In genomic region chr6:26032387-26033131, GRCh38 we compare ENCODE assay signal across 8 cellular contexts. TPM values are rescaled to one million over a fixed set of nuclear protein-coding genes. Genes with fewer than 3 reads are reported as not detected.
A peak's percentile ranks its signal among the peaks of the same experiment; 100 is the strongest.
DNase-seq lines count a peak whose midpoint lies in the region; ATAC-seq and TF ChIP-seq lines count a peak whose summit lies in the region.

No MANE protein-coding gene starts in this region.

- DNase-seq in HCEC 1CT (peak; percentile 64), upper lobe of right lung (no peak), posterior vena cava (ENCODE audit: low spot score) (no peak)

- H3K4me2 ChIP-seq in BLaER1: peak overlapping the region; percentile 82

- peak overlapping the region; percentile 95 for H3K9ac ChIP-seq in BLaER1
- H3K9ac ChIP-seq in duodenal mucosa (ENCODE audit: low read depth in 1 of 2, low read length in 2 of 2): peak overlapping the region; percentile 73 to 76

- H3K27ac ChIP-seq in BLaER1 (peak overlapping the region; percentile 93), duodenal mucosa (ENCODE audit: low read depth, low read length) (peak overlapping the region; percentile 94), mesodermal cell (ENCODE audit: low read depth, low read length, severe bottlenecking) (peak overlapping the region; percentile 98), upper lobe of right lung (peak overlapping the region; percentile 83)

- peaks cover 64% of the 10 kb centered on the region for H3K4me1 ChIP-seq in BLaER1
- peaks cover 17 to 18% of the 10 kb centered on the region in 2 donors for H3K4me1 ChIP-seq in duodenal mucosa (ENCODE audit: control insufficient read depth in 1 of 2, insufficient read depth in 2 of 2, low read length in 2 of 2)
- H3K4me1 ChIP-seq in mesodermal cell (ENCODE audit: control insufficient read depth, insufficient read depth, low read length, poor library complexity, severe bottlenecking): peaks cover 24% of the 10 kb centered on the region
- peaks cover 17% of the 10 kb centered on the region for H3K4me1 ChIP-seq in upper lobe of right lung

- peaks cover 5% of the 10 kb centered on the region; the same call in 1 of the 2 replicates for H4K20me1 ChIP-seq in BLaER1

- no peaks in the 10 kb centered on the region for H3K27me3 ChIP-seq in BLaER1
- H3K27me3 ChIP-seq in duodenal mucosa (ENCODE audit: control insufficient read depth in 1 of 2, insufficient read depth in 2 of 2, low read length in 2 of 2): no peaks in the 10 kb centered on the region
- no peaks in the 10 kb centered on the region for H3K27me3 ChIP-seq in upper lobe of right lung

- H3K9me3 ChIP-seq in BLaER1 (no peaks in the 10 kb centered on the region), duodenal mucosa (ENCODE audit: control insufficient read depth in 1 of 2, low read length in 2 of 2) (no peaks in the 10 kb centered on the region), mesodermal cell (ENCODE audit: control insufficient read depth, low read length) (no peaks in the 10 kb centered on the region), upper lobe of right lung (no peaks in the 10 kb centered on the region)

- peak overlapping the region; percentile 74 for H3K4me3 ChIP-seq in BLaER1
- peak overlapping the region; percentile 75 to 86 for H3K4me3 ChIP-seq in duodenal mucosa (ENCODE audit: low read depth in 1 of 2, low read length in 2 of 2)
- peak overlapping the region; percentile 68 for H3K4me3 ChIP-seq in mesodermal cell (ENCODE audit: extremely low read depth, insufficient read depth, low read length, poor library complexity, severe bottlenecking)
- H3K4me3 ChIP-seq in upper lobe of right lung: peak overlapping the region; percentile 64

- no peaks in the 10 kb centered on the region for H3K36me3 ChIP-seq in BLaER1
- H3K36me3 ChIP-seq in duodenal mucosa (ENCODE audit: control insufficient read depth in 1 of 2, insufficient read depth in 2 of 2, low read length in 2 of 2): no peaks in the 10 kb centered on the region
- H3K36me3 ChIP-seq in mesodermal cell (ENCODE audit: control insufficient read depth, insufficient read depth, low read length): no peaks in the 10 kb centered on the region
- H3K36me3 ChIP-seq in upper lobe of right lung: no peaks in the 10 kb centered on the region

- ATAC-seq in SK-N-SH treated with all-trans-retinoic acid at 6 μM for 48 hours (peak; percentile 14), upper lobe of right lung (peak; percentile 4), HG02870 (IDR thresholded peaks at IDR 0.05; ENCODE audit: unreplicated experiment) (no peak)

- intact Hi-C loops in upper lobe of right lung (cut with DNase I) (no loop called here), posterior vena cava (cut with DNase I) (no loop called here)

- WGBS in mesodermal cell (ENCODE audit: insufficient coverage in 2 of 2), 2 experiments: 0 to 1% methylated on average over 7 to 13 of the region's 18 CpGs

- TF ChIP-seq CTCF in upper lobe of right lung (IDR thresholded peaks at IDR 0.05): no peak

TF ChIP-seq in SK-N-SH treated with all-trans-retinoic acid at 6 μM for 48 hours, 23 proteins besides CTCF, POLR2A, EP300 and RAD21:
- no peak for TF ChIP-seq TCF4 (CRISPR knock-in tag; IDR thresholded peaks at IDR 0.05; ENCODE audit: borderline replicate concordance)
- TF ChIP-seq ESRRG (CRISPR knock-in tag; IDR thresholded peaks at IDR 0.05): 0 out of 2 replicates have a peak, but pooled peaks have one; percentile 50
- TF ChIP-seq CSRNP3 (CRISPR knock-in tag; IDR thresholded peaks at IDR 0.05): peak; percentile 36; the same call in 1 of the 2 replicates
TF ChIP-seq in SK-N-SH treated with all-trans-retinoic acid at 6 μM for 48 hours: peak in this region for 2.

RNA-seq across cellular contexts. Expression of gene HFE, which starts 54.7 kb away (rescaled TPM):
- 1.3 TPM for polyA plus RNA-seq in mesodermal cell (2013, experiment 1 of 2)
- polyA plus RNA-seq in mesodermal cell (2013, experiment 2 of 2): 0.96 TPM
- total RNA-seq in upper lobe of right lung (9.2 TPM), posterior vena cava (10 to 100 TPM in 1 of 2 donors, 1 to 10 TPM in 1; 5.5 to 11.8 TPM)
